Comparison of ENCODE assay signal across 8 cellular contexts in genomic region chr1:151398691-151399065, GRCh38. TPM values are rescaled to one million over a fixed set of nuclear protein-coding genes. Genes with fewer than 3 reads are reported as not detected.
A peak's percentile ranks its signal among the peaks of the same experiment; 100 is the strongest.
DNase-seq lines count a peak whose midpoint lies in the region; ATAC-seq and TF ChIP-seq lines count a peak whose summit lies in the region.

No MANE protein-coding gene starts in this region.

- H3K9me3 Mint-ChIP-seq in activated naive CD4-positive, alpha-beta T cell treated with anti-CD3 and anti-CD28 coated beads for 36 hours: no peaks in the 10 kb centered on the region
- H3K9me3 Mint-ChIP-seq in activated CD8-positive, alpha-beta T cell treated with anti-CD3 and anti-CD28 coated beads, Interleukin-2, amount 10 ng/mL, durations not matched to agents 7 days and 5 days (ENCODE audit: insufficient read depth): no peaks in the 10 kb centered on the region

- 89 to 91% methylated on average over 14 of the region's 14 CpGs for WGBS in tibial nerve, 2 donors

- peak; percentile 10 for DNase-seq in activated naive CD4-positive, alpha-beta T cell treated with anti-CD3 and anti-CD28 coated beads for 36 hours
- DNase-seq in activated naive CD4-positive, alpha-beta T cell (lab: John Stamatoyannopoulos, UW): no peak
- no peak for DNase-seq in activated CD8-positive, alpha-beta T cell treated with anti-CD3 and anti-CD28 coated beads, Interleukin-2, amount 10 ng/mL, durations not matched to agents 7 days and 5 days
- DNase-seq in tibial nerve (ENCODE audit: low spot score in 2 of 2): no peak
- DNase-seq in NCI-H82 (lab: John Stamatoyannopoulos, UW): no peak
- DNase-seq in GM19240 (ENCODE audit: insufficient read length, low spot score): no peak

- peaks cover 23% of the 10 kb centered on the region for H3K4me1 Mint-ChIP-seq in activated naive CD4-positive, alpha-beta T cell treated with anti-CD3 and anti-CD28 coated beads for 36 hours (ENCODE audit: low read depth)
- peaks cover 26% of the 10 kb centered on the region for H3K4me1 Mint-ChIP-seq in activated CD8-positive, alpha-beta T cell treated with anti-CD3 and anti-CD28 coated beads, Interleukin-2, amount 10 ng/mL, durations not matched to agents 7 days and 5 days (ENCODE audit: low read depth)

- H3K27ac ChIP-seq in layer of hippocampus (ENCODE audit: low read depth, low read length): peak overlapping the region; percentile 89
- H3K27ac ChIP-seq in tibial nerve: peak overlapping the region; percentile 78 to 94 (median 93)

- TF ChIP-seq CTCF in tibial nerve (IDR thresholded peaks at IDR 0.05): no peak

- ATAC-seq in activated CD8-positive, alpha-beta T cell treated with anti-CD3 and anti-CD28 coated beads, Interleukin-2, amount 10 ng/mL, durations not matched to agents 7 days and 5 days: no peak
- ATAC-seq in HG02973 (IDR thresholded peaks at IDR 0.05; ENCODE audit: unreplicated experiment): no peak

- no peak for TF ChIP-seq EP300 in tibial nerve (IDR thresholded peaks at IDR 0.05)

- peak overlapping the region; percentile 79 to 93 (median 89) for H3K4me3 ChIP-seq in tibial nerve

- H3K4me1 ChIP-seq in tibial nerve: peaks cover 0 to 18% (median 12%) of the 10 kb centered on the region in 4 donors

- no peaks in the 10 kb centered on the region for H3K9me3 ChIP-seq in tibial nerve

- POLR2A ChIA-PET in activated CD8-positive, alpha-beta T cell treated with anti-CD3 and anti-CD28 coated beads, Interleukin-2, amount 10 ng/mL, durations not matched to agents 7 days and 5 days (lab: Charles Lee): interaction anchor here (0.9 to 2.5 kb wide), 8 partner anchors 9 to 365 kb away, joined by 4 to 11 read pairs (median 4); partner anchors contain the start of genes MRPL9, PI4KB, VPS72 and ZNF687

- H3K27ac Mint-ChIP-seq in activated naive CD4-positive, alpha-beta T cell treated with anti-CD3 and anti-CD28 coated beads for 36 hours: peak overlapping the region; percentile 94
- peak overlapping the region; percentile 99 for H3K27ac Mint-ChIP-seq in activated CD8-positive, alpha-beta T cell treated with anti-CD3 and anti-CD28 coated beads, Interleukin-2, amount 10 ng/mL, durations not matched to agents 7 days and 5 days

- intact Hi-C loops in activated naive CD4-positive, alpha-beta T cell treated with anti-CD3 and anti-CD28 coated beads for 36 hours (cut with micrococcal nuclease): loop anchor here (1.0 kb wide), 5 partner anchors 51 to 200 kb away; partner anchors contain the start of genes PIP5K1A and RFX5

- peaks cover 32% of the 10 kb centered on the region for H3K36me3 Mint-ChIP-seq in activated naive CD4-positive, alpha-beta T cell treated with anti-CD3 and anti-CD28 coated beads for 36 hours (ENCODE audit: low read depth)
- H3K36me3 Mint-ChIP-seq in activated CD8-positive, alpha-beta T cell treated with anti-CD3 and anti-CD28 coated beads, Interleukin-2, amount 10 ng/mL, durations not matched to agents 7 days and 5 days (ENCODE audit: low read depth): peaks cover 37% of the 10 kb centered on the region

- no peak for TF ChIP-seq POLR2A in tibial nerve (IDR thresholded peaks at IDR 0.05)

- H3K27me3 ChIP-seq in layer of hippocampus (ENCODE audit: control insufficient read depth, insufficient read depth, low read length): no peaks in the 10 kb centered on the region
- no peaks in the 10 kb centered on the region for H3K27me3 ChIP-seq in tibial nerve

- CTCF ChIA-PET in activated naive CD4-positive, alpha-beta T cell treated with anti-CD3 and anti-CD28 coated beads for 36 hours (lab: Charles Lee): interaction anchor here (0.6 to 1.4 kb wide), 6 partner anchors 45 to 98 kb away, joined by 3 to 8 read pairs (median 4); no protein-coding TSS in a partner anchor
- CTCF ChIA-PET in activated CD8-positive, alpha-beta T cell treated with anti-CD3 and anti-CD28 coated beads, Interleukin-2, amount 10 ng/mL, durations not matched to agents 7 days and 5 days (lab: Charles Lee): interaction anchor here (0.9 to 1.6 kb wide), 6 partner anchors 16 to 98 kb away, joined by 3 to 9 read pairs (median 4); partner anchors contain the start of gene PI4KB

- no peaks in the 10 kb centered on the region for H3K27me3 Mint-ChIP-seq in activated naive CD4-positive, alpha-beta T cell treated with anti-CD3 and anti-CD28 coated beads for 36 hours (ENCODE audit: low read depth)
- peaks cover 13% of the 10 kb centered on the region for H3K27me3 Mint-ChIP-seq in activated CD8-positive, alpha-beta T cell treated with anti-CD3 and anti-CD28 coated beads, Interleukin-2, amount 10 ng/mL, durations not matched to agents 7 days and 5 days (ENCODE audit: low read depth)

- H3K4me3 Mint-ChIP-seq in activated naive CD4-positive, alpha-beta T cell treated with anti-CD3 and anti-CD28 coated beads for 36 hours: peak overlapping the region; percentile 84
- peak overlapping the region; percentile 80 for H3K4me3 Mint-ChIP-seq in activated CD8-positive, alpha-beta T cell treated with anti-CD3 and anti-CD28 coated beads, Interleukin-2, amount 10 ng/mL, durations not matched to agents 7 days and 5 days

- H3K36me3 ChIP-seq in tibial nerve: peaks cover 0 to 31% (median 0%) of the 10 kb centered on the region in 3 donors

RNA-seq across cellular contexts. Expression of gene PSMB4, which starts 0.7 kb away (rescaled TPM):
- 100 to 1,000 TPM; 394 to 398 TPM for total RNA-seq in activated naive CD4-positive, alpha-beta T cell treated with anti-CD3 and anti-CD28 coated beads for 36 hours
- 100 to 1,000 TPM; 292 to 303 TPM for total RNA-seq in activated CD8-positive, alpha-beta T cell treated with anti-CD3 and anti-CD28 coated beads, Interleukin-2, amount 10 ng/mL, durations not matched to agents 7 days and 5 days
- 100 to 1,000 TPM; 219 to 267 (median 232) TPM for total RNA-seq in tibial nerve

RNA-seq across cellular contexts. Expression of gene SELENBP1, which starts 26.2 kb away (rescaled TPM):
- not detected for total RNA-seq in activated naive CD4-positive, alpha-beta T cell treated with anti-CD3 and anti-CD28 coated beads for 36 hours
- not detected for total RNA-seq in activated CD8-positive, alpha-beta T cell treated with anti-CD3 and anti-CD28 coated beads, Interleukin-2, amount 10 ng/mL, durations not matched to agents 7 days and 5 days
- 100 to 1,000 TPM in 3 of 4 donors, 10 to 100 TPM in 1; 65.7 to 159 (median 130) TPM for total RNA-seq in tibial nerve

RNA-seq across cellular contexts. Expression of gene RFX5, which starts 51.6 kb away (rescaled TPM):
- total RNA-seq in activated naive CD4-positive, alpha-beta T cell treated with anti-CD3 and anti-CD28 coated beads for 36 hours: 10 to 100 TPM; 62.3 to 63.4 TPM
- 10 to 100 TPM; 59.3 to 63.9 TPM for total RNA-seq in activated CD8-positive, alpha-beta T cell treated with anti-CD3 and anti-CD28 coated beads, Interleukin-2, amount 10 ng/mL, durations not matched to agents 7 days and 5 days
- 10 to 100 TPM; 17.7 to 45.0 (median 32.8) TPM for total RNA-seq in tibial nerve

Comparison
In these comparisons a context has a peak if more than half of its experiments do, and no peak if none do; other contexts are left out.
1. RNA of gene SELENBP1, which starts 26.2 kb away (total RNA-seq): 65.7 to 159 TPM in tibial nerve; not detected in activated naive CD4-positive, alpha-beta T cell treated with anti-CD3 and anti-CD28 coated beads for 36 hours and not detected in activated CD8-positive, alpha-beta T cell treated with anti-CD3 and anti-CD28 coated beads, Interleukin-2, amount 10 ng/mL, durations not matched to agents 7 days and 5 days; every median in the first group is over 10 times any median in the second.